In genomic region chr14:52315355-52315718, GRCh38 we compare ENCODE assay signal across 1 cellular context.
TF ChIP-seq lines count a peak whose summit lies in the region.

No MANE protein-coding gene starts in this region.

TF ChIP-seq in H1, 55 proteins besides CTCF, POLR2A, EP300 and RAD21:
- TF ChIP-seq MAX (IDR thresholded peaks at IDR 0.05): no peak
- TF ChIP-seq SP4 (IDR thresholded peaks at IDR 0.05; ENCODE audit: low read length): no peak
- TF ChIP-seq TEAD4 (IDR thresholded peaks at IDR 0.05; ENCODE audit: low read depth, low read length): no peak
- no peak for TF ChIP-seq EGR1 (IDR thresholded peaks at IDR 0.05; ENCODE audit: borderline replicate concordance, low read depth, low read length)
- no peak for TF ChIP-seq GTF2F1 (IDR thresholded peaks at IDR 0.05; ENCODE audit: borderline replicate concordance, low read depth, low read length)
- TF ChIP-seq RFX5 (IDR thresholded peaks at IDR 0.05; ENCODE audit: borderline replicate concordance, low read depth, low read length): no peak
- no peak for TF ChIP-seq TAF7 (optimal IDR thresholded peaks at IDR 0.05; ENCODE audit: borderline replicate concordance, low read depth, low read length)
- TF ChIP-seq BACH1 (IDR thresholded peaks at IDR 0.05; ENCODE audit: low read length): no peak
- TF ChIP-seq, protein P1, sequence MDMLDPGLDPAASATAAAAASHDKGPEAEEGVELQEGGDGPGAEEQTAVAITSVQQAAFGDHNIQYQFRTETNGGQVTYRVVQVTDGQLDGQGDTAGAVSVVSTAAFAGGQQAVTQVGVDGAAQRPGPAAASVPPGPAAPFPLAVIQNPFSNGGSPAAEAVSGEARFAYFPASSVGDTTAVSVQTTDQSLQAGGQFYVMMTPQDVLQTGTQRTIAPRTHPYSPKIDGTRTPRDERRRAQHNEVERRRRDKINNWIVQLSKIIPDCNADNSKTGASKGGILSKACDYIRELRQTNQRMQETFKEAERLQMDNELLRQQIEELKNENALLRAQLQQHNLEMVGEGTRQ (IDR thresholded peaks at IDR 0.05; ENCODE audit: low read length): no peak
- TF ChIP-seq SIRT6 (IDR thresholded peaks at IDR 0.05; ENCODE audit: low read length): no peak
- no peak for TF ChIP-seq FOSL1 (IDR thresholded peaks at IDR 0.05; ENCODE audit: insufficient read depth, low read depth, low read length)
- no peak for TF ChIP-seq CHD1 (IDR thresholded peaks at IDR 0.05; ENCODE audit: low read depth, low read length)
- no peak for TF ChIP-seq HDAC2 (IDR thresholded peaks at IDR 0.05; ENCODE audit: borderline replicate concordance in 1 of 2, low read depth in 2 of 2, low read length in 2 of 2)
- TF ChIP-seq ZNF274 (IDR thresholded peaks at IDR 0.05; ENCODE audit: borderline replicate concordance, extremely low read depth, low read length): no peak
- no peak for TF ChIP-seq POU5F1 (IDR thresholded peaks at IDR 0.05; ENCODE audit: low read depth, low read length)
- no peak for TF ChIP-seq TAF1 (IDR thresholded peaks at IDR 0.05; ENCODE audit: low read depth, low read length)
- no peak for TF ChIP-seq SRF (IDR thresholded peaks at IDR 0.05; ENCODE audit: low read depth, low read length)
- no peak for TF ChIP-seq BRCA1 (IDR thresholded peaks at IDR 0.05; ENCODE audit: low read depth, low read length)
- no peak for TF ChIP-seq SUZ12 (IDR thresholded peaks at IDR 0.05; ENCODE audit: low read length)
- TF ChIP-seq NRF1 (IDR thresholded peaks at IDR 0.05; ENCODE audit: low read depth, low read length): no peak
